Comparison of ENCODE assay signal across 8 cellular contexts in the genomic region with DNA sequence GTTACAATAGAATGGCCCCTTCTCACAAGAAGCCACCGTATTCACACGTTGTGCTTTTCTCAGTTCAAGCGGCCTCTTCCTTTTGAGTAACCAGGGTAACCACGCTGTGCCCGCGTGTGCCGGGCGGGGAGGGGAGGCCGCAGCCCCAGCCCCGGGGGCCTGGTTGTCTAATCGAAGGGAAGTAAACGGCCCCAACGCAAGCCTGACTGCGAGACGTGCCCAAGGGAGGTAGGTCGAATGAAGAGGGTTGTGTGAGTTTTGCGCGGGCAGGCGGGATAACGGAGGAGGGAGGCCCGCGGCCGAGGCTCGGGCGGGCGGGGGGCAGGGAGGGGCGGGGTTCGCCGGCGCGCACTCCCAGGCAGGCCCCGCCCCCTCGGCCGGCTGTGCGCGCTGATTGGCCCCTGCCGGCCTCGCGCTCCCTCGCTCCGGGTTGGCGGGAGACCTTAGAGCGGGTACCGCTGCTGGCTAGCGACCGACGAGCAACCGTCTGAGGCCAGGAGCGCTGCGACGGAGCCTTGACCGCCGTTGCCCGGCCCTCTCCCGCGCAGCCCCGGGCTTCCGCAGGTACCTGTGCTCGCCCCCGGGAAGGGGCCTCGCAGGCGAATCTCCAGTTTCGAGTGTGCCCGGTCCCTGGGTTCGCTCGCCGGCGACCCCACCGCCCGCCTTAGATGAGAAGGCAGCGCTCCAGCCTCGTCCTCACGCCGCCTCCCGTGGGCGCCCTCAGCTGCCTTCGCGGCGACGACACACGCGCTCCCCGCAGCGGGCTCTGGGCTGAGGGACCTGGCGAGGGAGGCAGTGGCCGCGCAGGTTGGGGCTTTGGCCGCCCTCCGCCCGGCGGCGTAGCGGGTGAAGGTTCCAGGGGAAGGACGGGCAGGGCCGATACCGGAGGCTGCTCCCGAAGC. TPM values are rescaled to one million over a fixed set of nuclear protein-coding genes. Genes with fewer than 3 reads are reported as not detected.
A peak's percentile ranks its signal among the peaks of the same experiment; 100 is the strongest.
DNase-seq lines count a peak whose midpoint lies in the region; ATAC-seq and TF ChIP-seq lines count a peak whose summit lies in the region.

TSS of gene SPDYA (plus strand) at position 451 of the 902 bp plus-strand sequence. CDS start 5,181 bp downstream, outside the sequence.

- POLR2A ChIA-PET in activated B cell treated with CpG ODN at 0.5 μM for 24 hours (lab: Charles Lee), result interaction anchor here (0.6 to 1.4 kb wide), 3 partner anchors 10 to 255 kb away, joined by 3 to 7 read pairs (median 5); partner anchors contain the start of gene PPP1CB

- DNase-seq in DMS 273 treated with DMSO at 0.1 percent for 48 hours (lab: John Stamatoyannopoulos, UW) (peak; percentile 52), Kasumi-1 (lab: John Stamatoyannopoulos, UW) (peak; percentile 81 to 85), activated B cell treated with CpG ODN at 0.5 μM for 24 hours (peak; percentile 71), cardiac fibroblast (ENCODE audit: low read depth in 2 of 2) (peak; percentile 56 to 72), immature natural killer cell (peak; percentile 86 to 88 (median 87)), SHP77 treated with DMSO at 0.1 percent for 48 hours (lab: John Stamatoyannopoulos, UW) (no peak)
- DNase-seq in stimulated activated CD4-positive, alpha-beta T cell treated with anti-CD3 and anti-CD28 coated beads, Interleukin-12 subunit alpha, Interleukin-12 subunit beta, amount 100 ng/mL, for 4 hours, result peak; percentile 80

- H3K36me3 Mint-ChIP-seq in activated B cell treated with CpG ODN at 0.5 μM for 24 hours (ENCODE audit: low read depth), result peaks cover 3% of the 10 kb centered on the region
- peaks cover 3 to 7% (median 6%) of the 10 kb centered on the region in 3 donors for H3K36me3 Mint-ChIP-seq in immature natural killer cell

- TF ChIP-seq CTCF in activated B cell treated with CpG ODN at 0.5 μM for 24 hours (IDR thresholded peaks at IDR 0.05) (no peak), cardiac fibroblast (IDR thresholded peaks at IDR 0.05; ENCODE audit: low read depth, low read length) (no peak)

- H3K27ac Mint-ChIP-seq in activated B cell treated with CpG ODN at 0.5 μM for 24 hours (peak within 1 kb of the TSS; percentile 50), immature natural killer cell (peak within 1 kb of the TSS; percentile 85 to 94 (median 90))

- peaks cover 6% of the 10 kb centered on the region for H3K4me1 Mint-ChIP-seq in activated B cell treated with CpG ODN at 0.5 μM for 24 hours
- peaks cover 20 to 31% of the 10 kb centered on the region in 2 donors for H3K4me1 Mint-ChIP-seq in immature natural killer cell

- H3K9me3 Mint-ChIP-seq in activated B cell treated with CpG ODN at 0.5 μM for 24 hours (no peaks in the 10 kb centered on the region), immature natural killer cell (no peaks in the 10 kb centered on the region)

- peak within 1 kb of the TSS; percentile 51 to 56 for H3K4me3 ChIP-seq in cardiac fibroblast (replicated peaks in 1 of 2; ENCODE audit: low read depth in 2 of 2, low read length in 2 of 2)

- peak; percentile 75 for ATAC-seq in GM21528 (IDR thresholded peaks at IDR 0.05; ENCODE audit: low FRiP score, unreplicated experiment)
- peak; percentile 96 for ATAC-seq in activated B cell treated with CpG ODN at 0.5 μM for 24 hours (ENCODE audit: low read depth)

- intact Hi-C loops in activated B cell treated with CpG ODN at 0.5 μM for 24 hours (cut with micrococcal nuclease), result loop anchor here (2.0 kb wide), 2 partner anchors 60 to 216 kb away; partner anchors contain the start of gene PPP1CB

- H3K4me3 Mint-ChIP-seq in activated B cell treated with CpG ODN at 0.5 μM for 24 hours, result peak within 1 kb of the TSS; percentile 84
- peak within 1 kb of the TSS; percentile 86 to 91 (median 88) for H3K4me3 Mint-ChIP-seq in immature natural killer cell

- CTCF ChIA-PET in activated B cell treated with CpG ODN at 0.5 μM for 24 hours (lab: Charles Lee), result no interaction called here

- no peaks in the 10 kb centered on the region for H3K27me3 Mint-ChIP-seq in activated B cell treated with CpG ODN at 0.5 μM for 24 hours
- H3K27me3 Mint-ChIP-seq in immature natural killer cell (ENCODE audit: low read depth in 3 of 3), result peaks cover 2 to 5% (median 4%) of the 10 kb centered on the region in 3 donors

RNA-seq across cellular contexts. Expression of gene SPDYA, which starts in this region (rescaled TPM):
- 1.6 and 2.1 TPM in 2 replicates for total RNA-seq in activated B cell treated with CpG ODN at 0.5 μM for 24 hours
- polyA plus RNA-seq in immature natural killer cell, result not detected

Comparison
In these comparisons a context has a peak if more than half of its experiments do, and no peak if none do; other contexts are left out.
1. Peak in DNase-seq in immature natural killer cell; RNA of the gene not detected or under 1 TPM.